In genomic region chr7:38675500-38676106, GRCh38 we compare ENCODE assay signal across 21 cellular contexts. TPM values are rescaled to one million over a fixed set of nuclear protein-coding genes. Genes with fewer than 3 reads are reported as not detected.
DNase-seq lines count a peak whose midpoint lies in the region; ATAC-seq and TF ChIP-seq lines count a peak whose summit lies in the region.
"Had no signal": no experiment of that assay in that cellular context is flagged by ENCODE, and none has a peak within 500 bp of the region (broad histone marks: within the 10 kb centered on the region; RNA-seq: fewer than 3 reads in every experiment).

No MANE protein-coding gene starts in this region.

- ATAC-seq in Right ventricle myocardium inferior, result peak; percentile 12
- ATAC-seq in GM21723 (IDR thresholded peaks at IDR 0.05; ENCODE audit: unreplicated experiment), result no peak
- ATAC-seq: activated CD8-positive, alpha-beta memory T cell treated with anti-CD3 and anti-CD28 coated beads, Interleukin-2, amount 10 ng/mL, durations not matched to agents 7 days and 5 days; GM12878 had no signal

- H3K36me3 Mint-ChIP-seq in endodermal cell (ENCODE audit: low read depth), result no peaks in the 10 kb centered on the region
- H3K36me3 Mint-ChIP-seq in activated T-helper 2 cell treated with anti-CD3 and anti-CD28 coated beads, Interferon-gamma antibody, Interleukin-2, Interleukin-4, amounts not matched to agents 10 μg/mL and 5 μg/mL and 100 μg/mL, durations not matched to agents 14 hours and 24 hours and 36 hours (ENCODE audit: low read depth), result no peaks in the 10 kb centered on the region
- H3K36me3 Mint-ChIP-seq: activated CD8-positive, alpha-beta memory T cell treated with anti-CD3 and anti-CD28 coated beads, Interleukin-2, amount 10 ng/mL, durations not matched to agents 7 days and 5 days had no signal

- no peaks in the 10 kb centered on the region for H3K9me3 Mint-ChIP-seq in endodermal cell
- no peaks in the 10 kb centered on the region for H3K9me3 Mint-ChIP-seq in activated T-helper 2 cell treated with anti-CD3 and anti-CD28 coated beads, Interferon-gamma antibody, Interleukin-2, Interleukin-4, amounts not matched to agents 10 μg/mL and 5 μg/mL and 100 μg/mL, durations not matched to agents 14 hours and 24 hours and 36 hours

- no peaks in the 10 kb centered on the region for H3K27me3 ChIP-seq in endodermal cell (ENCODE audit: control insufficient read depth, insufficient read depth, low read length, poor library complexity, severe bottlenecking)

- H3K27ac Mint-ChIP-seq in endodermal cell, result peak overlapping the region; percentile 93
- H3K27ac Mint-ChIP-seq in activated T-helper 2 cell treated with anti-CD3 and anti-CD28 coated beads, Interferon-gamma antibody, Interleukin-2, Interleukin-4, amounts not matched to agents 10 μg/mL and 5 μg/mL and 100 μg/mL, durations not matched to agents 14 hours and 24 hours and 36 hours, result no peak overlapping the region
- H3K27ac Mint-ChIP-seq: activated CD8-positive, alpha-beta memory T cell treated with anti-CD3 and anti-CD28 coated beads, Interleukin-2, amount 10 ng/mL, durations not matched to agents 7 days and 5 days; nephron progenitor cell had no signal

- intact Hi-C loops in Right ventricle myocardium inferior (cut with DNase I), result no loop called here
- intact Hi-C loops in cardiac septum (cut with DNase I), result no loop called here
- intact Hi-C loops in activated T-helper 2 cell treated with anti-CD3 and anti-CD28 coated beads, Interferon-gamma antibody, Interleukin-2, Interleukin-4, amounts not matched to agents 10 μg/mL and 5 μg/mL and 100 μg/mL, durations not matched to agents 14 hours and 24 hours and 36 hours (cut with micrococcal nuclease), result no loop called here
- intact Hi-C loops in posterior vena cava (cut with DNase I), result no loop called here

- TF ChIP-seq CTCF in endodermal cell (conservative IDR thresholded peaks at IDR 0.05), result no peak

- no peaks in the 10 kb centered on the region for H3K36me3 ChIP-seq in endodermal cell (ENCODE audit: control insufficient read depth, insufficient read depth, low read length)

- peaks cover 11% of the 10 kb centered on the region for H3K4me1 ChIP-seq in endodermal cell (ENCODE audit: control insufficient read depth, insufficient read depth, low read length)

- peak overlapping the region; percentile 21 for H3K4me3 Mint-ChIP-seq in endodermal cell
- no peak overlapping the region for H3K4me3 Mint-ChIP-seq in activated T-helper 2 cell treated with anti-CD3 and anti-CD28 coated beads, Interferon-gamma antibody, Interleukin-2, Interleukin-4, amounts not matched to agents 10 μg/mL and 5 μg/mL and 100 μg/mL, durations not matched to agents 14 hours and 24 hours and 36 hours (ENCODE audit: low read depth)
- H3K4me3 Mint-ChIP-seq: activated CD8-positive, alpha-beta memory T cell treated with anti-CD3 and anti-CD28 coated beads, Interleukin-2, amount 10 ng/mL, durations not matched to agents 7 days and 5 days; nephron progenitor cell had no signal

- DNase-seq in Right ventricle myocardium inferior (ENCODE audit: missing footprints) (no peak), cardiac septum (ENCODE audit: low spot score) (no peak), NCI-H446 treated with DMSO at 0.1 percent for 48 hours (lab: John Stamatoyannopoulos, UW) (peak; percentile 56), endodermal cell (peak; percentile 73), posterior vena cava (ENCODE audit: low spot score) (no peak), UCSD-AML1 (lab: John Stamatoyannopoulos, UW; ENCODE audit: unreplicated experiment) (no peak)
- DNase-seq in activated T-helper 2 cell treated with anti-CD3 and anti-CD28 coated beads, Interferon-gamma antibody, Interleukin-2, Interleukin-4, amounts not matched to agents 10 μg/mL and 5 μg/mL and 100 μg/mL, durations not matched to agents 14 hours and 24 hours and 36 hours (ENCODE audit: low spot score), result no peak
- DNase-seq: ACHN; activated CD4-positive, alpha-beta T cell treated with anti-CD3 and anti-CD28 coated beads for 4 hours; activated CD8-positive, alpha-beta memory T cell treated with anti-CD3 and anti-CD28 coated beads, Interleukin-2, amount 10 ng/mL, durations not matched to agents 7 days and 5 days; foreskin melanocyte; midbrain; NCI-H146; nephron progenitor cell; RPMI8226; stimulated activated CD8-positive, alpha-beta memory T cell treated with anti-CD3 and anti-CD28 coated beads, Interleukin-4, amount 100 ng/mL, for 48 hours; SW 1271 had no signal

- no peak overlapping the region for H3K27ac ChIP-seq in endodermal cell (ENCODE audit: low read depth, low read length)
- H3K27ac ChIP-seq: C4-2B, epithelial cell of prostate had no signal

- H3K27me3 Mint-ChIP-seq in endodermal cell (ENCODE audit: insufficient read depth), result peaks cover 15% of the 10 kb centered on the region
- peaks cover 2% of the 10 kb centered on the region for H3K27me3 Mint-ChIP-seq in activated T-helper 2 cell treated with anti-CD3 and anti-CD28 coated beads, Interferon-gamma antibody, Interleukin-2, Interleukin-4, amounts not matched to agents 10 μg/mL and 5 μg/mL and 100 μg/mL, durations not matched to agents 14 hours and 24 hours and 36 hours (ENCODE audit: low read depth)

- H3K4me3 ChIP-seq in endodermal cell (ENCODE audit: low read length), result peak overlapping the region; percentile 50
- H3K4me3 ChIP-seq: GM12878 had no signal

- WGBS in endodermal cell (ENCODE audit: insufficient coverage in 1 of 2, insufficient read length in 1 of 2), 2 experiments, result 55 to 68% methylated on average over 5 to 8 of the region's 8 CpGs

- H3K9ac ChIP-seq in endodermal cell (ENCODE audit: extremely low read depth, low read length, poor library complexity, severe bottlenecking), result no peak overlapping the region

- no peaks in the 10 kb centered on the region for H3K9me3 ChIP-seq in endodermal cell (ENCODE audit: control insufficient read depth, low read length)

- H3K4me1 Mint-ChIP-seq in endodermal cell, result peaks cover 14% of the 10 kb centered on the region
- no peaks in the 10 kb centered on the region for H3K4me1 Mint-ChIP-seq in activated T-helper 2 cell treated with anti-CD3 and anti-CD28 coated beads, Interferon-gamma antibody, Interleukin-2, Interleukin-4, amounts not matched to agents 10 μg/mL and 5 μg/mL and 100 μg/mL, durations not matched to agents 14 hours and 24 hours and 36 hours (ENCODE audit: low read depth)
- H3K4me1 Mint-ChIP-seq: activated CD8-positive, alpha-beta memory T cell treated with anti-CD3 and anti-CD28 coated beads, Interleukin-2, amount 10 ng/mL, durations not matched to agents 7 days and 5 days; nephron progenitor cell had no signal

RNA-seq across cellular contexts. Expression of gene AMPH, which starts 44.4 kb away (rescaled TPM):
- total RNA-seq in Right ventricle myocardium inferior, result 2.4 TPM
- 6.7 TPM for total RNA-seq in cardiac septum
- 1 to 10 TPM; 3.5 to 5.5 TPM for total RNA-seq in endodermal cell
- 36.4 TPM for polyA plus RNA-seq in endodermal cell (2013, experiment 1 of 2)
- polyA plus RNA-seq in endodermal cell (2013, experiment 2 of 2), result 35.1 TPM
- 0.14 and 0.23 TPM in 2 replicates for total RNA-seq in activated T-helper 2 cell treated with anti-CD3 and anti-CD28 coated beads, Interferon-gamma antibody, Interleukin-2, Interleukin-4, amounts not matched to agents 10 μg/mL and 5 μg/mL and 100 μg/mL, durations not matched to agents 14 hours and 24 hours and 36 hours
- 10 to 100 TPM in 1 of 2 donors, 1 to 10 TPM in 1; 7.3 to 10.0 TPM for total RNA-seq in posterior vena cava
- total RNA-seq: activated CD8-positive, alpha-beta memory T cell treated with anti-CD3 and anti-CD28 coated beads, Interleukin-2, amount 10 ng/mL, durations not matched to agents 7 days and 5 days had no signal

Comparison
In these comparisons a context has a peak if more than half of its experiments do, and no peak if none do; other contexts are left out.
1. DNase-seq: peak in NCI-H446 treated with DMSO at 0.1 percent for 48 hours (single experiment) and endodermal cell (single experiment); none in Right ventricle myocardium inferior (single experiment), cardiac septum (single experiment), activated T-helper 2 cell treated with anti-CD3 and anti-CD28 coated beads, Interferon-gamma antibody, Interleukin-2, Interleukin-4, amounts not matched to agents 10 μg/mL and 5 μg/mL and 100 μg/mL, durations not matched to agents 14 hours and 24 hours and 36 hours (single experiment), posterior vena cava (single experiment) and UCSD-AML1 (single experiment).